Comparison of ENCODE assay signal across 21 cellular contexts in genomic region chr1:156842618-156843300, GRCh38. TPM values are rescaled to one million over a fixed set of nuclear protein-coding genes. Genes with fewer than 3 reads are reported as not detected.
"Had no signal": no experiment of that assay in that cellular context is flagged by ENCODE, and none has a peak within 500 bp of the region (broad histone marks: within the 10 kb centered on the region; RNA-seq: fewer than 3 reads in every experiment).

No MANE protein-coding gene starts in this region.

- FAIRE-seq: RCC 7860 had no signal

- H3K4me1 ChIP-seq: SJSA1 had no signal

- H3K27ac ChIP-seq: SJSA1, SK-N-MC had no signal

- DNase-seq: Karpas-422, KG1, MG63, NCI-H1092 treated with DMSO at 0.1 percent for 48 hours, NCI-H1436, NCI-H187, NCI-H2029, NCI-H2081 treated with DMSO at 0.1 percent for 48 hours, NCI-H2171, NCI-H226, NCI-H510A, NCI-H524 treated with DMSO at 0.1 percent for 48 hours, NCI-H69, NCI-H774, Right ventricle myocardium superior, RPMI8226, SIG-M5 had no signal

- H3K9me3 ChIP-seq: MG63, SJSA1 had no signal

- H3K36me3 ChIP-seq: MG63, SJSA1 had no signal

- H3K27me3 ChIP-seq: MG63, SJSA1 had no signal

- H3K4me3 ChIP-seq: MG63, SJSA1, SK-N-MC had no signal

RNA-seq across cellular contexts. Expression of gene INSRR, which starts 16.2 kb away (rescaled TPM):
- total RNA-seq: SJSA1 had no signal

RNA-seq across cellular contexts. Expression of gene NTRK1, which starts 17.9 kb away (rescaled TPM):
- total RNA-seq: HT-29, SJSA1 had no signal

RNA-seq across cellular contexts. Expression of gene SH2D2A, which starts 26.1 kb away (rescaled TPM):
- total RNA-seq: SJSA1 had no signal
